In genomic region chr1:235124111-235124510, GRCh38 we compare ENCODE assay signal across 2 cellular contexts.
TF ChIP-seq lines count a peak whose summit lies in the region.

No MANE protein-coding gene starts in this region.

TF ChIP-seq in SK-N-SH, 30 proteins besides CTCF, POLR2A, EP300 and RAD21 (continued from another document):
- TF ChIP-seq SIN3A (IDR thresholded peaks at IDR 0.05; ENCODE audit: borderline replicate concordance, low read depth, low read length) (no peak), MXI1 (IDR thresholded peaks at IDR 0.05; ENCODE audit: low read depth, low read length) (no peak), PBX3 (IDR thresholded peaks at IDR 0.05) (no peak), MEF2A (IDR thresholded peaks at IDR 0.05; ENCODE audit: borderline replicate concordance, low read depth) (no peak), NFIC (IDR thresholded peaks at IDR 0.05; ENCODE audit: borderline replicate concordance) (no peak), GABPA (IDR thresholded peaks at IDR 0.05; ENCODE audit: low read depth) (no peak)
- TF ChIP-seq, protein P1, sequence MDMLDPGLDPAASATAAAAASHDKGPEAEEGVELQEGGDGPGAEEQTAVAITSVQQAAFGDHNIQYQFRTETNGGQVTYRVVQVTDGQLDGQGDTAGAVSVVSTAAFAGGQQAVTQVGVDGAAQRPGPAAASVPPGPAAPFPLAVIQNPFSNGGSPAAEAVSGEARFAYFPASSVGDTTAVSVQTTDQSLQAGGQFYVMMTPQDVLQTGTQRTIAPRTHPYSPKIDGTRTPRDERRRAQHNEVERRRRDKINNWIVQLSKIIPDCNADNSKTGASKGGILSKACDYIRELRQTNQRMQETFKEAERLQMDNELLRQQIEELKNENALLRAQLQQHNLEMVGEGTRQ (IDR thresholded peaks at IDR 0.05; ENCODE audit: borderline replicate concordance, low read depth, low read length): no peak

TF ChIP-seq in SK-N-SH treated with all-trans-retinoic acid at 6 μM for 48 hours, 23 proteins besides CTCF, POLR2A, EP300 and RAD21 (continued from another document):
- TF ChIP-seq ZC3H10 (CRISPR knock-in tag; IDR thresholded peaks at IDR 0.05) (no peak), ISL1 (CRISPR knock-in tag; IDR thresholded peaks at IDR 0.05) (no peak)
TF ChIP-seq in SK-N-SH treated with all-trans-retinoic acid at 6 μM for 48 hours: peak in this region for 0.
